1 cellular context compared by ENCODE assay signal in the genomic region with DNA sequence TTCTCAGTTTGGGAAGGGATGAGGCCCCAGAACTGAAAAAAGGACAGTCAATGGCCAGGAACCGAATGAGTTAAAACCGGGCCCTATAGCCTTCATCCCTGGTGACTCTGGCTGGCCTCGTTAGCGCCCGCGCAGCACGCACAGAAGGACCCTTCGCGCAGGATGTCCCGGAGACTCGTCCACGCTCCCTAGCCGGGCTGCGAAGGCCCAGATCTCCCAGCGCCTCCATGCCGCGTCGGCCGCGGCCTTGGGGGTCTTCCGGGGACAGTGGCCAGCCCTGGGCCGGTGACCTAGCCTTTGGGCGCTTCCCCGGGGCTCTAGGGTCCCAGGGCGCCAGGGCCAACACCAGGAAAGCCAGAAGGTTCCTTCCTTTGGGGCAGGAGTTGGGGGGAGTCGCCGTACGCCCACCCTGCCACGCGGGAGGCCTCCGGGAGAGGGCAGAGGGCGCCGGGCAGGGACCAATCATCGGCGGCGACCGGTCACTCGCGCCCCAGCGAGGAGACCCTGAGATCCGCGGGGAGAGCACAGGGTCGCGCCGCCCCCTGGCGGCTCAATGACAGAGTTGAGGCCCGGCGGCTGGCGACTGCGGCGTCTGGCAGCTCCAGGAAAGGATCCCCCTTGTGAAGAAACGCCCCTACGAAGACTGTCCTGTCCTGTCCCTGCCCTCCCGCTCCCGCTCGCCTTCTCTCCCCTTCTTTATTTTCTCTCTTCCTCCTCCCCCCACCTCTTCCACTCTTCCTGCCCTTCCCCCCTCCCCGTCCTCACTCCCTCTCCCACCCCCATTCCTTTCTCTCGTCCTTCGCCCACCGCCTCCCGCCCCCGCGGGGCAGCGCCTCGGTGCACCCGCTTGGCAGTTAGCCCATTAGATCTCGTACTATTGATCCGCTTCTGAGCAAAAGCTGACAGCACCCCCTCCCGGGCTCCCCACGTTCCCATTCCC.
A peak's percentile ranks its signal among the peaks of the same experiment; 100 is the strongest.
TF ChIP-seq lines count a peak whose summit lies in the region.

No MANE protein-coding gene starts in this region.

TF ChIP-seq in HEK293, 187 proteins besides CTCF, POLR2A, EP300 and RAD21 (continued from another document and continues in another):
- no peak for TF ChIP-seq ZFP41 (tag by site-specific recombination; IDR thresholded peaks at IDR 0.05; ENCODE audit: borderline replicate concordance)
- no peak for TF ChIP-seq YY2 (tag by site-specific recombination; IDR thresholded peaks at IDR 0.05)
- TF ChIP-seq ZFP37 (tag by site-specific recombination; IDR thresholded peaks at IDR 0.05) = no peak
- TF ChIP-seq ZNF571 (tag by site-specific recombination; IDR thresholded peaks at IDR 0.05) = no peak
- peak; percentile 20; the same call in 1 of the 2 replicates for TF ChIP-seq ZNF391 (tag by site-specific recombination; IDR thresholded peaks at IDR 0.05; ENCODE audit: borderline replicate concordance, low read depth)
- no peak for TF ChIP-seq SCRT2 (tag by site-specific recombination; IDR thresholded peaks at IDR 0.05)
- TF ChIP-seq ZBTB26 (tag by site-specific recombination; optimal IDR thresholded peaks at IDR 0.05) = no peak
- TF ChIP-seq SP2 (tag by site-specific recombination; IDR thresholded peaks at IDR 0.05) = peak; percentile 70
- no peak for TF ChIP-seq GLI2 (tag by site-specific recombination; IDR thresholded peaks at IDR 0.05; ENCODE audit: borderline replicate concordance, low read depth)
- TF ChIP-seq WT1 (tag by site-specific recombination; IDR thresholded peaks at IDR 0.05) = no peak
- 0 out of 2 replicates have a peak, but pooled peaks have one; percentile 74 for TF ChIP-seq ZNF2 (tag by site-specific recombination; IDR thresholded peaks at IDR 0.05)
- no peak for TF ChIP-seq ZNF501 (tag by site-specific recombination; IDR thresholded peaks at IDR 0.05)
- TF ChIP-seq ZNF423 (tag by site-specific recombination; IDR thresholded peaks at IDR 0.05) = no peak
- TF ChIP-seq ZNF23 (tag by site-specific recombination; IDR thresholded peaks at IDR 0.05; ENCODE audit: borderline replicate concordance) = no peak
- TF ChIP-seq ZNF785 (tag by site-specific recombination; IDR thresholded peaks at IDR 0.05) = no peak
- no peak for TF ChIP-seq ZNF449 (tag by site-specific recombination; IDR thresholded peaks at IDR 0.05)
- peak; percentile 84 for TF ChIP-seq PRDM10 (tag by site-specific recombination; IDR thresholded peaks at IDR 0.05)
- no peak for TF ChIP-seq ZNF707 (tag by site-specific recombination; IDR thresholded peaks at IDR 0.05)
- no peak for TF ChIP-seq GFI1B (tag by site-specific recombination; IDR thresholded peaks at IDR 0.05)
- TF ChIP-seq ZSCAN23 (tag by site-specific recombination; IDR thresholded peaks at IDR 0.05) = no peak
- no peak for TF ChIP-seq ZNF426 (tag by site-specific recombination; IDR thresholded peaks at IDR 0.05)
- TF ChIP-seq, protein P1, sequence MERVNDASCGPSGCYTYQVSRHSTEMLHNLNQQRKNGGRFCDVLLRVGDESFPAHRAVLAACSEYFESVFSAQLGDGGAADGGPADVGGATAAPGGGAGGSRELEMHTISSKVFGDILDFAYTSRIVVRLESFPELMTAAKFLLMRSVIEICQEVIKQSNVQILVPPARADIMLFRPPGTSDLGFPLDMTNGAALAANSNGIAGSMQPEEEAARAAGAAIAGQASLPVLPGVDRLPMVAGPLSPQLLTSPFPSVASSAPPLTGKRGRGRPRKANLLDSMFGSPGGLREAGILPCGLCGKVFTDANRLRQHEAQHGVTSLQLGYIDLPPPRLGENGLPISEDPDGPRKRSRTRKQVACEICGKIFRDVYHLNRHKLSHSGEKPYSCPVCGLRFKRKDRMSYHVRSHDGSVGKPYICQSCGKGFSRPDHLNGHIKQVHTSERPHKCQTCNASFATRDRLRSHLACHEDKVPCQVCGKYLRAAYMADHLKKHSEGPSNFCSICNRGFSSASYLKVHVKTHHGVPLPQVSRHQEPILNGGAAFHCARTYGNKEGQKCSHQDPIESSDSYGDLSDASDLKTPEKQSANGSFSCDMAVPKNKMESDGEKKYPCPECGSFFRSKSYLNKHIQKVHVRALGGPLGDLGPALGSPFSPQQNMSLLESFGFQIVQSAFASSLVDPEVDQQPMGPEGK (tag by site-specific recombination; IDR thresholded peaks at IDR 0.05) = peak; percentile 83
- no peak for TF ChIP-seq ZNF677 (tag by site-specific recombination; IDR thresholded peaks at IDR 0.05)
- no peak for TF ChIP-seq ZNF133 (tag by site-specific recombination; IDR thresholded peaks at IDR 0.05)
- TF ChIP-seq ZNF843 (tag by site-specific recombination; IDR thresholded peaks at IDR 0.05) = 0 out of 2 replicates have a peak, but pooled peaks have one; percentile 27
- TF ChIP-seq, protein P2, sequence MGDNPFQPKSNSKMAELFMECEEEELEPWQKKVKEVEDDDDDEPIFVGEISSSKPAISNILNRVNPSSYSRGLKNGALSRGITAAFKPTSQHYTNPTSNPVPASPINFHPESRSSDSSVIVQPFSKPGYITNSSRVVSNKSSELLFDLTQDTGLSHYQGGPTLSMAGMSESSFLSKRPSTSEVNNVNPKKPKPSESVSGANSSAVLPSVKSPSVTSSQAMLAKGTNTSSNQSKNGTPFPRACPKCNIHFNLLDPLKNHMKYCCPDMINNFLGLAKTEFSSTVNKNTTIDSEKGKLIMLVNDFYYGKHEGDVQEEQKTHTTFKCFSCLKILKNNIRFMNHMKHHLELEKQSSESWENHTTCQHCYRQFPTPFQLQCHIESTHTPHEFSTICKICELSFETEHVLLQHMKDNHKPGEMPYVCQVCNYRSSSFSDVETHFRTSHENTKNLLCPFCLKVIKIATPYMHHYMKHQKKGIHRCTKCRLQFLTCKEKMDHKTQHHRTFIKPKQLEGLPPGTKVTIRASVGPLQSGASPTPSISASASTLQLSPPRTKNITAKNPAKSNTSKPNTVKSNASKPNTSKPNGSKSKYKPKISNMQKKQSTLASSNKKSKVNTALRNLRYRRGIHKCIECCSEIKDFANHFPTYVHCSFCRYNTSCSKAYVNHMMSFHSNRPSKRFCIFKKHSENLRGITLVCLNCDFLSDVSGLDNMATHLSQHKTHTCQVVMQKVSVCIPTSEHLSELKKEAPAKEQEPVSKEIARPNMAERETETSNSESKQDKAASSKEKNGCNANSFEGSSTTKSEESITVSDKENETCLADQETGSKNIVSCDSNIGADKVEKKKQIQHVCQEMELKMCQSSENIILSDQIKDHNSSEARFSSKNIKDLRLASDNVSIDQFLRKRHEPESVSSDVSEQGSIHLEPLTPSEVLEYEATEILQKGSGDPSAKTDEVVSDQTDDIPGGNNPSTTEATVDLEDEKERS (tag by site-specific recombination; IDR thresholded peaks at IDR 0.05) = no peak
- no peak for TF ChIP-seq ZNF488 (tag by site-specific recombination; IDR thresholded peaks at IDR 0.05)
- no peak for TF ChIP-seq ZNF664 (tag by site-specific recombination; IDR thresholded peaks at IDR 0.05)
- TF ChIP-seq ZBTB6 (tag by site-specific recombination; IDR thresholded peaks at IDR 0.05) = peak; percentile 6; the same call in 1 of the 2 replicates
- TF ChIP-seq ZNF555 (tag by site-specific recombination; conservative IDR thresholded peaks at IDR 0.05) = no peak
- TF ChIP-seq ZBTB7A (tag by site-specific recombination; IDR thresholded peaks at IDR 0.05; ENCODE audit: low read depth) = no peak
- no peak for TF ChIP-seq ZNF132 (tag by site-specific recombination; IDR thresholded peaks at IDR 0.05; ENCODE audit: borderline replicate concordance)
- TF ChIP-seq HOXC10 (CRISPR knock-in tag; IDR thresholded peaks at IDR 0.05) = no peak
- peak; percentile 40; the same call in 1 of the 2 replicates for TF ChIP-seq ZEB2 (tag by site-specific recombination; IDR thresholded peaks at IDR 0.05)
- no peak for TF ChIP-seq KLF16 (tag by site-specific recombination; IDR thresholded peaks at IDR 0.05)
- TF ChIP-seq ZNF16 (tag by site-specific recombination; IDR thresholded peaks at IDR 0.05; ENCODE audit: low read depth) = no peak
- peak; percentile 78 for TF ChIP-seq ZNF335 (tag by site-specific recombination; conservative IDR thresholded peaks at IDR 0.05)
- TF ChIP-seq, protein P3, sequence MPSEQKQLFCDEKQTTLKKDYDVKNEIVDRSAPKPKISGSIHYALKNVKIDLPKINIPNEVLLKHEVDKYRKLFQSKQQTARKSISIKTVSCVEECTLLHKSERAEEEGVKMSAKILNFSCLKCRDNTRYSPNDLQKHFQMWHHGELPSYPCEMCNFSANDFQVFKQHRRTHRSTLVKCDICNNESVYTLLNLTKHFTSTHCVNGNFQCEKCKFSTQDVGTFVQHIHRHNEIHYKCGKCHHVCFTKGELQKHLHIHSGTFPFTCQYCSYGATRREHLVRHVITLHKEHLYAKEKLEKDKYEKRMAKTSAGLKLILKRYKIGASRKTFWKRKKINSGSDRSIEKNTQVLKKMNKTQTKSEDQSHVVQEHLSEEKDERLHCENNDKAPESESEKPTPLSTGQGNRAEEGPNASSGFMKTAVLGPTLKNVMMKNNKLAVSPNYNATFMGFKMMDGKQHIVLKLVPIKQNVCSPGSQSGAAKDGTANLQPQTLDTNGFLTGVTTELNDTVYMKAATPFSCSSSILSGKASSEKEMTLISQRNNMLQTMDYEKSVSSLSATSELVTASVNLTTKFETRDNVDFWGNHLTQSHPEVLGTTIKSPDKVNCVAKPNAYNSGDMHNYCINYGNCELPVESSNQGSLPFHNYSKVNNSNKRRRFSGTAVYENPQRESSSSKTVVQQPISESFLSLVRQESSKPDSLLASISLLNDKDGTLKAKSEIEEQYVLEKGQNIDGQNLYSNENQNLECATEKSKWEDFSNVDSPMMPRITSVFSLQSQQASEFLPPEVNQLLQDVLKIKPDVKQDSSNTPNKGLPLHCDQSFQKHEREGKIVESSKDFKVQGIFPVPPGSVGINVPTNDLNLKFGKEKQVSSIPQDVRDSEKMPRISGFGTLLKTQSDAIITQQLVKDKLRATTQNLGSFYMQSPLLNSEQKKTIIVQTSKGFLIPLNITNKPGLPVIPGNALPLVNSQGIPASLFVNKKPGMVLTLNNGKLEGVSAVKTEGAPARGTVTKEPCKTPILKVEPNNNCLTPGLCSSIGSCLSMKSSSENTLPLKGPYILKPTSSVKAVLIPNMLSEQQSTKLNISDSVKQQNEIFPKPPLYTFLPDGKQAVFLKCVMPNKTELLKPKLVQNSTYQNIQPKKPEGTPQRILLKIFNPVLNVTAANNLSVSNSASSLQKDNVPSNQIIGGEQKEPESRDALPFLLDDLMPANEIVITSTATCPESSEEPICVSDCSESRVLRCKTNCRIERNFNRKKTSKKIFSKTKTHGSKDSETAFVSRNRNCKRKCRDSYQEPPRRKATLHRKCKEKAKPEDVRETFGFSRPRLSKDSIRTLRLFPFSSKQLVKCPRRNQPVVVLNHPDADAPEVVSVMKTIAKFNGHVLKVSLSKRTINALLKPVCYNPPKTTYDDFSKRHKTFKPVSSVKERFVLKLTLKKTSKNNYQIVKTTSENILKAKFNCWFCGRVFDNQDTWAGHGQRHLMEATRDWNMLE (tag by site-specific recombination; conservative IDR thresholded peaks at IDR 0.05; ENCODE audit: low read depth) = no peak
- TF ChIP-seq ZNF792 (tag by site-specific recombination; IDR thresholded peaks at IDR 0.05) = no peak
